ENCODE assay signal across 13 cellular contexts in the genomic region with DNA sequence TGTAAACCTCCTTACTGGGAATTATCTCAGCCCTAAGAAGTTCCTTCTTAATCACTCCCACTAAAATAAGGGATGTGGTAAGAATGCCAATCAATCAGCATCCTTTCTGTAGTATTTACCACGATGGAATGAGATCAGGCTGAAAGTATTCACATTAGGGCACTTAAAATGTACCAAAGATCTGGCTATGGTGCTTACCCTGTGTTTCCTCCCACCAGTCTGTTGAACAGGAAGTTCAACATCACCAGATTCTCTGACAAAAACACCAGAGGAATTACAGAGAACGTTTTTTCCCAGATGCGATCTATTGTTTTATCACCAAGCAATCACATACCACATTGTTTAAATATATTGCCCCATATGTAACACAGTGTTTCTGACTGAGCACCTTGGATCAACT. TPM values are rescaled to one million over a fixed set of nuclear protein-coding genes. Genes with fewer than 3 reads are reported as not detected.
DNase-seq lines count a peak whose midpoint lies in the region; ATAC-seq and TF ChIP-seq lines count a peak whose summit lies in the region.
"Had no signal": no experiment of that assay in that cellular context is flagged by ENCODE, and none has a peak within 500 bp of the region (broad histone marks: within the 10 kb centered on the region; RNA-seq: fewer than 3 reads in every experiment).

No MANE protein-coding gene starts in this region.

- H3K9me3 Mint-ChIP-seq in activated T-helper 1 cell treated with anti-CD3 and anti-CD28 coated beads, Interleukin-12 subunit alpha, Interleukin-12 subunit beta, Interleukin-2, Interleukin-4 antibody, amounts not matched to agents 30 ng/mL and 10 ng/mL and 1 ng/mL, durations not matched to agents 14 hours and 24 hours and 36 hours: no peaks in the 10 kb centered on the region

- H3K27me3 ChIP-seq in aorta (ENCODE audit: control insufficient read depth in 1 of 2, insufficient read depth in 2 of 2, low read length in 1 of 2): no peaks in the 10 kb centered on the region
- H3K27me3 ChIP-seq: SJSA1 had no signal

- H3K4me1 ChIP-seq in aorta (ENCODE audit: control insufficient read depth in 1 of 2, insufficient read depth in 2 of 2, low read length in 2 of 2): peaks cover 0 to 2% of the 10 kb centered on the region in 2 donors

- H3K36me3 Mint-ChIP-seq in activated T-helper 1 cell treated with anti-CD3 and anti-CD28 coated beads, Interleukin-12 subunit alpha, Interleukin-12 subunit beta, Interleukin-2, Interleukin-4 antibody, amounts not matched to agents 30 ng/mL and 10 ng/mL and 1 ng/mL, durations not matched to agents 14 hours and 24 hours and 36 hours (ENCODE audit: low read depth): no peaks in the 10 kb centered on the region

- H3K4me1 Mint-ChIP-seq in activated T-helper 1 cell treated with anti-CD3 and anti-CD28 coated beads, Interleukin-12 subunit alpha, Interleukin-12 subunit beta, Interleukin-2, Interleukin-4 antibody, amounts not matched to agents 30 ng/mL and 10 ng/mL and 1 ng/mL, durations not matched to agents 14 hours and 24 hours and 36 hours (ENCODE audit: low read depth): peaks cover 61% of the 10 kb centered on the region

- no peaks in the 10 kb centered on the region for H3K9me3 ChIP-seq in aorta (ENCODE audit: control insufficient read depth, low read length)
- H3K9me3 ChIP-seq: SJSA1 had no signal

- DNase-seq in AG10803 (ENCODE audit: low read depth) (peak; percentile 90), GM03348 (ENCODE audit: low spot score) (peak; percentile 47), iris pigment epithelial cell (ENCODE audit: low read depth) (peak; percentile 45), glomerular visceral epithelial cell (ENCODE audit: extremely low spot score) (no peak), aorta (no peak), cerebellum (ENCODE audit: low spot score) (no peak)
- no peak for DNase-seq in activated T-helper 1 cell treated with anti-CD3 and anti-CD28 coated beads, Interleukin-12 subunit alpha, Interleukin-12 subunit beta, Interleukin-2, Interleukin-4 antibody, amounts not matched to agents 30 ng/mL and 10 ng/mL and 1 ng/mL, durations not matched to agents 14 hours and 24 hours and 36 hours (ENCODE audit: low spot score)
- DNase-seq in stimulated activated CD4-positive, alpha-beta T cell treated with anti-CD3 and anti-CD28 coated beads, Interleukin-4, amount 100 ng/mL, for 1 hour: no peak
- DNase-seq: caudate nucleus, mesendoderm, NCI-H1092, NCI-H526 treated with DMSO at 0.1 percent for 48 hours had no signal

- H3K4me3 ChIP-seq in AG10803 (ENCODE audit: low read length): no peak overlapping the region
- no peak overlapping the region for H3K4me3 ChIP-seq in aorta (ENCODE audit: low read length in 2 of 2)
- H3K4me3 ChIP-seq: SJSA1 had no signal

- intact Hi-C loops in activated T-helper 1 cell treated with anti-CD3 and anti-CD28 coated beads, Interleukin-12 subunit alpha, Interleukin-12 subunit beta, Interleukin-2, Interleukin-4 antibody, amounts not matched to agents 30 ng/mL and 10 ng/mL and 1 ng/mL, durations not matched to agents 14 hours and 24 hours and 36 hours (cut with micrococcal nuclease): loop anchor here (5.0 to 10.0 kb wide), 3 partner anchors 369 to 1303 kb away; a partner anchor contains a TSS
- intact Hi-C loops in aorta (cut with DNase I): loop anchor here (10.0 kb wide), 2 partner anchors 137 to 407 kb away; a partner anchor contains a TSS

- no peak overlapping the region for H3K27ac ChIP-seq in aorta (ENCODE audit: low read depth in 1 of 2, low read length in 2 of 2)
- H3K27ac ChIP-seq: SJSA1 had no signal

- H3K36me3 ChIP-seq in aorta (ENCODE audit: control insufficient read depth in 1 of 2, insufficient read depth in 2 of 2, low read length in 1 of 2): no peaks in the 10 kb centered on the region
- H3K36me3 ChIP-seq: SJSA1 had no signal

- TF ChIP-seq CTCF in AG10803 (conservative IDR thresholded peaks at IDR 0.05; ENCODE audit: low read length): no peak

- 41 to 44% methylated on average over 3 of the region's 3 CpGs for WGBS in aorta, 2 donors

- peak overlapping the region; percentile 98 for H3K27ac Mint-ChIP-seq in activated T-helper 1 cell treated with anti-CD3 and anti-CD28 coated beads, Interleukin-12 subunit alpha, Interleukin-12 subunit beta, Interleukin-2, Interleukin-4 antibody, amounts not matched to agents 30 ng/mL and 10 ng/mL and 1 ng/mL, durations not matched to agents 14 hours and 24 hours and 36 hours

- H3K27me3 Mint-ChIP-seq in activated T-helper 1 cell treated with anti-CD3 and anti-CD28 coated beads, Interleukin-12 subunit alpha, Interleukin-12 subunit beta, Interleukin-2, Interleukin-4 antibody, amounts not matched to agents 30 ng/mL and 10 ng/mL and 1 ng/mL, durations not matched to agents 14 hours and 24 hours and 36 hours (ENCODE audit: insufficient read depth): no peaks in the 10 kb centered on the region

- peak overlapping the region; percentile 94 for H3K4me3 Mint-ChIP-seq in activated T-helper 1 cell treated with anti-CD3 and anti-CD28 coated beads, Interleukin-12 subunit alpha, Interleukin-12 subunit beta, Interleukin-2, Interleukin-4 antibody, amounts not matched to agents 30 ng/mL and 10 ng/mL and 1 ng/mL, durations not matched to agents 14 hours and 24 hours and 36 hours

- ATAC-seq in aorta (ENCODE audit: low FRiP score): no peak

RNA-seq across cellular contexts. Expression of a gene that starts 2.1 kb away (rescaled TPM):
- 29.4 and 30.2 TPM in 2 replicates for total RNA-seq in activated T-helper 1 cell treated with anti-CD3 and anti-CD28 coated beads, Interleukin-12 subunit alpha, Interleukin-12 subunit beta, Interleukin-2, Interleukin-4 antibody, amounts not matched to agents 30 ng/mL and 10 ng/mL and 1 ng/mL, durations not matched to agents 14 hours and 24 hours and 36 hours
- total RNA-seq in aorta (10 to 100 TPM; 19.1 to 29.1 TPM), cerebellum (105 TPM)
- polyA plus RNA-seq in aorta: 1 to 10 TPM; 4.9 to 5.4 TPM

RNA-seq across cellular contexts. Expression of a gene that starts 5.9 kb away (rescaled TPM):
- 9.1 and 11.6 TPM in 2 replicates for total RNA-seq in activated T-helper 1 cell treated with anti-CD3 and anti-CD28 coated beads, Interleukin-12 subunit alpha, Interleukin-12 subunit beta, Interleukin-2, Interleukin-4 antibody, amounts not matched to agents 30 ng/mL and 10 ng/mL and 1 ng/mL, durations not matched to agents 14 hours and 24 hours and 36 hours
- total RNA-seq in aorta (10 to 100 TPM; 17.6 to 24.4 TPM), cerebellum (31.6 TPM)
- 1 to 10 TPM; 6.7 to 9.4 TPM for polyA plus RNA-seq in aorta

Comparison
In these comparisons a context has a peak if more than half of its experiments do, and no peak if none do; other contexts are left out.
1. DNase-seq: peak in AG10803 (single experiment), GM03348 (single experiment) and iris pigment epithelial cell (single experiment); none in activated T-helper 1 cell treated with anti-CD3 and anti-CD28 coated beads, Interleukin-12 subunit alpha, Interleukin-12 subunit beta, Interleukin-2, Interleukin-4 antibody, amounts not matched to agents 30 ng/mL and 10 ng/mL and 1 ng/mL, durations not matched to agents 14 hours and 24 hours and 36 hours (single experiment), glomerular visceral epithelial cell (single experiment), aorta (0 of 2), cerebellum (single experiment) and stimulated activated CD4-positive, alpha-beta T cell treated with anti-CD3 and anti-CD28 coated beads, Interleukin-4, amount 100 ng/mL, for 1 hour (single experiment).